27 cellular contexts compared by ENCODE assay signal in the genomic region with DNA sequence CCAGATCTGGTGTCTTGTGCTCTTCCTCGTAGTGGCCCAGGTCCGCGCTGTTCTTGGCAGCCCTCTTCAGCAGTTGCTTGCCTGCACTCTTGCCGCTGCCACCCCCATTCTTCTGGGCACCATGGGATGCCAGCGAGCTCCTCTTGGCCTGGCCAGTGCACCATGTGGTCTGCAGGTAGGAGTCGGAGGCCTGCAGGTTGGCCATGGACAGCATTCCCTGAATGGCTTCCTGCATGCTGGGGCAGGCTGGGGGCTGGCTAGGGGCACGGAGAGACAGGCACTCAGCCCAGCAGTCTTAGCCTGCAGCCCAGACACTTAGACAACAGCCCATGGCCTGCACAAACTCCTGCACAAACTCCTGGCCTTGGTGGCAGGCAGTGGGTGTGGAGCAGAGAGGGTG.
"Had no signal": no experiment of that assay in that cellular context is flagged by ENCODE, and none has a peak within 500 bp of the region (broad histone marks: within the 10 kb centered on the region; RNA-seq: fewer than 3 reads in every experiment).

No MANE protein-coding gene starts in this region.

- DNase-seq: cerebellar nuclear complex; colonic mucosa; effector CD8-positive, alpha-beta T cell; foreskin keratinocyte; glutamatergic neuron; hypothalamus; immature natural killer cell; mesenchymal stem cell; naive B cell; sigmoid colon; stimulated activated CD4-positive, alpha-beta T cell treated with anti-CD3 and anti-CD28 coated beads, Interleukin-4, amount 100 ng/mL, for 4 hours; stimulated activated naive CD8-positive, alpha-beta T cell treated with anti-CD3 and anti-CD28 coated beads, Interleukin-15, Interleukin-2, amounts not matched to agents 100 U/mL and 50 U/mL, for 24 hours; substantia nigra; testis; tibial artery; uterus had no signal

- H3K4me3 ChIP-seq: colonic mucosa, esophagus muscularis mucosa, mucosa of descending colon, prostate gland, right atrium auricular region, sigmoid colon, testis, tibial artery, upper lobe of left lung, uterus had no signal

- H3K27ac Mint-ChIP-seq: dendritic cell treated with granulocyte-macrophage colony-stimulating factor and Interleukin-4, amounts not matched to agents 40 ng/mL and 50 ng/mL, for 4 days; immature natural killer cell; mesothelial cell of epicardium; natural killer cell treated with Interleukin-12 subunit alpha and Interleukin-12 subunit beta and Interleukin-15 and Interleukin-18, amount 100 ng/mL, for 72 hours; stimulated activated memory B cell treated with anti-CD40 and anti-IgM and Interleukin-4, amounts not matched to agents 10 μg/mL and 1 μg/mL and 100 μg/mL, for 72 hours had no signal

- ATAC-seq: foreskin keratinocyte; left lobe of liver; mucosa of descending colon; natural killer cell treated with Interleukin-12 subunit alpha and Interleukin-12 subunit beta and Interleukin-15 and Interleukin-18, amount 100 ng/mL, for 72 hours; stimulated activated naive CD8-positive, alpha-beta T cell treated with anti-CD3 and anti-CD28 coated beads, Interleukin-15, Interleukin-2, amounts not matched to agents 100 U/mL and 50 U/mL, for 24 hours had no signal

- H3K9me3 ChIP-seq: colonic mucosa, esophagus muscularis mucosa, prostate gland, right atrium auricular region, sigmoid colon, testis, tibial artery, upper lobe of left lung, uterus had no signal

- H3K27ac ChIP-seq: colonic mucosa, esophagus muscularis mucosa, foreskin keratinocyte, prostate gland, right atrium auricular region, sigmoid colon, testis, tibial artery, upper lobe of left lung, uterus had no signal

- H3K36me3 Mint-ChIP-seq: immature natural killer cell; naive B cell; natural killer cell treated with Interleukin-12 subunit alpha and Interleukin-12 subunit beta and Interleukin-15 and Interleukin-18, amount 100 ng/mL, for 72 hours; stimulated activated memory B cell treated with anti-CD40 and anti-IgM and Interleukin-4, amounts not matched to agents 10 μg/mL and 1 μg/mL and 100 μg/mL, for 72 hours had no signal

- H3K4me3 Mint-ChIP-seq: dendritic cell treated with granulocyte-macrophage colony-stimulating factor and Interleukin-4, amounts not matched to agents 40 ng/mL and 50 ng/mL, for 4 days; immature natural killer cell; mesothelial cell of epicardium; naive B cell; natural killer cell treated with Interleukin-12 subunit alpha and Interleukin-12 subunit beta and Interleukin-15 and Interleukin-18, amount 100 ng/mL, for 72 hours; neural crest cell; stimulated activated memory B cell treated with anti-CD40 and anti-IgM and Interleukin-4, amounts not matched to agents 10 μg/mL and 1 μg/mL and 100 μg/mL, for 72 hours had no signal

- H3K4me1 ChIP-seq: colonic mucosa, esophagus muscularis mucosa, foreskin keratinocyte, prostate gland, right atrium auricular region, sigmoid colon, testis, tibial artery, upper lobe of left lung, uterus had no signal

- H3K9me3 Mint-ChIP-seq: natural killer cell treated with Interleukin-12 subunit alpha and Interleukin-12 subunit beta and Interleukin-15 and Interleukin-18, amount 100 ng/mL, for 72 hours; neural crest cell had no signal

- H3K4me1 Mint-ChIP-seq: immature natural killer cell; mesothelial cell of epicardium; neural crest cell; stimulated activated memory B cell treated with anti-CD40 and anti-IgM and Interleukin-4, amounts not matched to agents 10 μg/mL and 1 μg/mL and 100 μg/mL, for 72 hours had no signal

- H3K36me3 ChIP-seq: colonic mucosa, esophagus muscularis mucosa, prostate gland, right atrium auricular region, sigmoid colon, tibial artery, upper lobe of left lung, uterus had no signal

- H3K27me3 Mint-ChIP-seq: dendritic cell treated with granulocyte-macrophage colony-stimulating factor and Interleukin-4, amounts not matched to agents 40 ng/mL and 50 ng/mL, for 4 days; naive B cell; natural killer cell treated with Interleukin-12 subunit alpha and Interleukin-12 subunit beta and Interleukin-15 and Interleukin-18, amount 100 ng/mL, for 72 hours; stimulated activated memory B cell treated with anti-CD40 and anti-IgM and Interleukin-4, amounts not matched to agents 10 μg/mL and 1 μg/mL and 100 μg/mL, for 72 hours had no signal

- H3K27me3 ChIP-seq: colonic mucosa, foreskin keratinocyte, right atrium auricular region, testis, upper lobe of left lung, uterus had no signal
